16 cellular contexts compared by ENCODE assay signal in the genomic region with DNA sequence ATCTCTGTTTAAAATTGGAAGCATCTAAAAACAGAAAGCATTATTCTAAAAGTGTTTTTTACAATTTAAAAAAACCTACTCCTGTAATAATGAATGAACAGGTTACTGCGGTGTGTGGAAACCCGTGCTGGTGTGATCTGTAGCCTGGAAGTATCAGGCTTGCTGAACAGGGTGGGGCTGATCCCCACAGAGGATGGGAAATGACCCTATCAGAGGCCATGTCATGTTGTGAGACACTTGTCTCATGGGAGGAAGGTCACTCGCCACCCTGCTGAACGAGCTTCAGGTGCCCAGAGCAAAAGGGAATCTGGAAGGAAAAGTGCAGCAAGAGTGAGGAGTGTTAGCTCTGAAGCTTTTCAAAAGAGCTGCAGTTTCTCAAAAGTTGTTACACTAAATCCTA.
DNase-seq lines count a peak whose midpoint lies in the region; ATAC-seq, FAIRE-seq and TF ChIP-seq lines count a peak whose summit lies in the region.
"Had no signal": no experiment of that assay in that cellular context is flagged by ENCODE, and none has a peak within 500 bp of the region (broad histone marks: within the 10 kb centered on the region; RNA-seq: fewer than 3 reads in every experiment).

No MANE protein-coding gene starts in this region.

- H3K4me1 Mint-ChIP-seq in nephron progenitor cell: peaks cover 35% of the 10 kb centered on the region
- H3K4me1 Mint-ChIP-seq in glutamatergic neuron (ENCODE audit: low read depth, unreplicated experiment): peaks cover 21% of the 10 kb centered on the region

- CTCF ChIA-PET in GM12878 (lab: Yijun Ruan, JAX): interaction anchor here (1.4 to 1.7 kb wide), 2 partner anchors 11 to 46 kb away, joined by 3 to 7 read pairs; no protein-coding TSS in a partner anchor

- H3K4me3 Mint-ChIP-seq in nephron progenitor cell (no peak overlapping the region), glutamatergic neuron (ENCODE audit: unreplicated experiment) (no peak overlapping the region)
- H3K4me3 Mint-ChIP-seq: CD4-positive, CD25-positive, alpha-beta regulatory T cell; CD8-positive, alpha-beta T cell had no signal

- TF ChIP-seq EP300 in GM12878 (IDR thresholded peaks at IDR 0.05; ENCODE audit: borderline replicate concordance in 1 of 2, control insufficient read depth in 1 of 2, low read depth in 2 of 2, low read length in 2 of 2): no peak

- no peaks in the 10 kb centered on the region for H3K36me3 Mint-ChIP-seq in nephron progenitor cell (ENCODE audit: low read depth)
- H3K36me3 Mint-ChIP-seq in glutamatergic neuron (ENCODE audit: unreplicated experiment): no peaks in the 10 kb centered on the region
- H3K36me3 Mint-ChIP-seq: CD4-positive, CD25-positive, alpha-beta regulatory T cell; CD8-positive, alpha-beta T cell had no signal

- H3K9me3 Mint-ChIP-seq in nephron progenitor cell (peaks cover 2% of the 10 kb centered on the region), glutamatergic neuron (ENCODE audit: unreplicated experiment) (no peaks in the 10 kb centered on the region)

- DNase-seq in GM18507 (ENCODE audit: extremely low spot score, insufficient read length, low read depth): no peak
- no peak for DNase-seq in GM12878 (ENCODE audit: low read depth, low spot score)
- peak; percentile 25 for DNase-seq in islet precursor cell
- no peak for DNase-seq in nephron progenitor cell
- DNase-seq in NAMALWA (ENCODE audit: low spot score): no peak
- DNase-seq in glutamatergic neuron: no peak
- DNase-seq: Caco-2; CD4-positive, CD25-positive, alpha-beta regulatory T cell; CD8-positive, alpha-beta T cell; DMS153; DND-41; GOT3; H7; HCEC 1CT had no signal

- 52% methylated on average over 4 of the region's 4 CpGs for WGBS in GM12878 (ENCODE audit: insufficient coverage, insufficient replicate concordance, low lambda C conversion rate, missing lambda C conversion rate)

- no peaks in the 10 kb centered on the region for H3K36me3 ChIP-seq in GM12878 (ENCODE audit: control insufficient read depth in 2 of 2, insufficient read depth in 2 of 2, low read length in 1 of 2)
- H3K36me3 ChIP-seq: BLaER1 had no signal

- POLR2A ChIA-PET in GM12878 (lab: Charles Lee): no interaction called here

- TF ChIP-seq POLR2A in GM12878 (IDR thresholded peaks at IDR 0.05; ENCODE audit: low read depth, low read length): no peak

- no peaks in the 10 kb centered on the region for H4K20me1 ChIP-seq in GM12878 (ENCODE audit: control insufficient read depth, insufficient read depth)
- H4K20me1 ChIP-seq: BLaER1 had no signal

- H3K4me2 ChIP-seq in GM12878 (ENCODE audit: control insufficient read depth, insufficient read depth): no peak overlapping the region
- H3K4me2 ChIP-seq: BLaER1 had no signal

- H3K27ac Mint-ChIP-seq in nephron progenitor cell (no peak overlapping the region), glutamatergic neuron (ENCODE audit: unreplicated experiment) (no peak overlapping the region)
- H3K27ac Mint-ChIP-seq: CD4-positive, CD25-positive, alpha-beta regulatory T cell; CD8-positive, alpha-beta T cell had no signal

- H3K79me2 ChIP-seq in GM12878 (ENCODE audit: control insufficient read depth, insufficient read depth, low read length): no peaks in the 10 kb centered on the region

- H3K27me3 ChIP-seq in GM12878 (replicated peaks in 1 of 2; ENCODE audit: control insufficient read depth in 2 of 2, insufficient read depth in 2 of 2, low read length in 1 of 2): no peaks in the 10 kb centered on the region
- H3K27me3 ChIP-seq: BLaER1 had no signal

- no peak overlapping the region for H3K9ac ChIP-seq in GM12878 (ENCODE audit: control insufficient read depth, insufficient read depth, low read length)
- H3K9ac ChIP-seq: BLaER1 had no signal

- RAD21 ChIA-PET in GM12878 (lab: Charles Lee; ENCODE audit: unreplicated experiment): interaction anchor here (1.0 to 1.4 kb wide), 2 partner anchors 11 to 50 kb away, joined by 4 read pairs; no protein-coding TSS in a partner anchor

- intact Hi-C loops in GM12878 (cut with micrococcal nuclease; ENCODE audit: unreplicated experiment): no loop called here

- SMC1A ChIA-PET in GM12878 (lab: Charles Lee; ENCODE audit: uncharacterized antibody, unreplicated experiment): interaction anchor here (0.9 to 1.5 kb wide), 6 partner anchors 10 to 56 kb away, joined by 3 to 7 read pairs (median 5); no protein-coding TSS in a partner anchor

- no peak for TF ChIP-seq CTCF in GM12878 (IDR thresholded peaks at IDR 0.05 in 2 of 3, conservative IDR thresholded peaks at IDR 0.05 in 1 of 3; ENCODE audit: control insufficient read depth in 2 of 3, extremely low read depth in 1 of 3, insufficient read depth in 1 of 3, low read depth in 3 of 3, low read length in 3 of 3)
- no peak for TF ChIP-seq CTCF in nephron progenitor cell (IDR thresholded peaks at IDR 0.05)
- no peak for TF ChIP-seq CTCF in glutamatergic neuron (IDR thresholded peaks at IDR 0.05; ENCODE audit: partially characterized antibody, unreplicated experiment)

- no peak overlapping the region for H3K27ac ChIP-seq in GM12878 (ENCODE audit: control insufficient read depth, insufficient read depth)
- H3K27ac ChIP-seq: BLaER1, C4-2B had no signal

- peaks cover 8% of the 10 kb centered on the region for H3K4me1 ChIP-seq in GM12878 (ENCODE audit: control insufficient read depth, insufficient read depth, low read length)
- H3K4me1 ChIP-seq: BLaER1, Caco-2 had no signal

- no peaks in the 10 kb centered on the region for H3K9me3 ChIP-seq in GM12878 (replicated peaks; ENCODE audit: control insufficient read depth, insufficient read depth, low read length)
- H3K9me3 ChIP-seq: BLaER1, Caco-2 had no signal

- peak overlapping the region; percentile 62 for H2AFZ ChIP-seq in GM12878 (ENCODE audit: control insufficient read depth, low read depth, low read length)

- H3K4me3 ChIP-seq in GM12878: no peak overlapping the region
- H3K4me3 ChIP-seq: BLaER1 had no signal

- peak; percentile 53 for FAIRE-seq in GM18507 (lab: Jason Lieb, UNC)
- FAIRE-seq in GM12878 (lab: Jason Lieb, UNC): no peak

- no peak for TF ChIP-seq RAD21 in GM12878 (IDR thresholded peaks at IDR 0.05; ENCODE audit: insufficient read depth, low read depth, low read length)

- in situ Hi-C loops in GM12878 (cut with MboI): no loop called here

- no peak for ATAC-seq in GM12878
- ATAC-seq: CD8-positive, alpha-beta T cell had no signal

- BruUV-seq in GM12878 (replicated peaks; lab: Mats Ljungman, UMichigan): no TSS peak

- H3K27me3 Mint-ChIP-seq in nephron progenitor cell (ENCODE audit: low read depth, poor library complexity) (peaks cover 27% of the 10 kb centered on the region), glutamatergic neuron (ENCODE audit: unreplicated experiment) (peaks cover 7% of the 10 kb centered on the region)

TF ChIP-seq in GM12878, 131 proteins besides CTCF, POLR2A, EP300 and RAD21 (continues in another document):
- TF ChIP-seq RBBP5 (conservative IDR thresholded peaks at IDR 0.05): no peak
- TF ChIP-seq NR2F1 (conservative IDR thresholded peaks at IDR 0.05): no peak
- no peak for TF ChIP-seq TCF7 (IDR thresholded peaks at IDR 0.05; ENCODE audit: borderline replicate concordance)
- TF ChIP-seq, protein P1, sequence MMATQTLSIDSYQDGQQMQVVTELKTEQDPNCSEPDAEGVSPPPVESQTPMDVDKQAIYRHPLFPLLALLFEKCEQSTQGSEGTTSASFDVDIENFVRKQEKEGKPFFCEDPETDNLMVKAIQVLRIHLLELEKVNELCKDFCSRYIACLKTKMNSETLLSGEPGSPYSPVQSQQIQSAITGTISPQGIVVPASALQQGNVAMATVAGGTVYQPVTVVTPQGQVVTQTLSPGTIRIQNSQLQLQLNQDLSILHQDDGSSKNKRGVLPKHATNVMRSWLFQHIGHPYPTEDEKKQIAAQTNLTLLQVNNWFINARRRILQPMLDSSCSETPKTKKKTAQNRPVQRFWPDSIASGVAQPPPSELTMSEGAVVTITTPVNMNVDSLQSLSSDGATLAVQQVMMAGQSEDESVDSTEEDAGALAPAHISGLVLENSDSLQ (IDR thresholded peaks at IDR 0.05): no peak
- no peak for TF ChIP-seq YY1 (IDR thresholded peaks at IDR 0.05; ENCODE audit: low read depth, low read length)
- TF ChIP-seq WRNIP1 (IDR thresholded peaks at IDR 0.05; ENCODE audit: borderline replicate concordance, low read depth, low read length): no peak
- no peak for TF ChIP-seq CHD4 (IDR thresholded peaks at IDR 0.05)
- no peak for TF ChIP-seq GABPA (IDR thresholded peaks at IDR 0.05; ENCODE audit: low read depth)
- TF ChIP-seq FOXM1 (IDR thresholded peaks at IDR 0.05; ENCODE audit: low read depth, low read length): no peak
- TF ChIP-seq MTA2 (IDR thresholded peaks at IDR 0.05; ENCODE audit: low read depth): no peak
- TF ChIP-seq, protein P2, sequence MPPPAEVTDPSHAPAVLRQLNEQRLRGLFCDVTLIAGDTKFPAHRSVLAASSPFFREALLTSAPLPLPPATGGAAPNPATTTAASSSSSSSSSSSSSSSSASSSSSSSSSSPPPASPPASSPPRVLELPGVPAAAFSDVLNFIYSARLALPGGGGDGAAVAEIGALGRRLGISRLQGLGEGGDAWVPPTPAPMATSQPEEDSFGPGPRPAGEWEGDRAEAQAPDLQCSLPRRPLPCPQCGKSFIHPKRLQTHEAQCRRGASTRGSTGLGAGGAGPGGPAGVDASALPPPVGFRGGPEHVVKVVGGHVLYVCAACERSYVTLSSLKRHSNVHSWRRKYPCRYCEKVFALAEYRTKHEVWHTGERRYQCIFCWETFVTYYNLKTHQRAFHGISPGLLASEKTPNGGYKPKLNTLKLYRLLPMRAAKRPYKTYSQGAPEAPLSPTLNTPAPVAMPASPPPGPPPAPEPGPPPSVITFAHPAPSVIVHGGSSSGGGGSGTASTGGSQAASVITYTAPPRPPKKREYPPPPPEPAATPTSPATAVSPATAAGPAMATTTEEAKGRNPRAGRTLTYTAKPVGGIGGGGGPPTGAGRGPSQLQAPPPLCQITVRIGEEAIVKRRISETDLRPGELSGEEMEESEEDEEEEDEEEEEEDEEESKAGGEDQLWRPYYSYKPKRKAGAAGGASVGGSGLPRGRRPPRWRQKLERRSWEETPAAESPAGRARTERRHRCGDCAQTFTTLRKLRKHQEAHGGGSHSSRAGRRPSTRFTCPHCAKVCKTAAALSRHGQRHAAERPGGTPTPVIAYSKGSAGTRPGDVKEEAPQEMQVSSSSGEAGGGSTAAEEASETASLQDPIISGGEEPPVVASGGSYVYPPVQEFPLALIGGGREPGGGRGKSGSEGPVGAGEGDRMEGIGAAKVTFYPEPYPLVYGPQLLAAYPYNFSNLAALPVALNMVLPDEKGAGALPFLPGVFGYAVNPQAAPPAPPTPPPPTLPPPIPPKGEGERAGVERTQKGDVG (CRISPR knock-in tag; IDR thresholded peaks at IDR 0.05): no peak
- TF ChIP-seq ETV6 (conservative IDR thresholded peaks at IDR 0.05 in 1 of 2, IDR thresholded peaks at IDR 0.05 in 1 of 2; ENCODE audit: borderline replicate concordance in 1 of 2, low read depth in 1 of 2): no peak
- no peak for TF ChIP-seq BRCA1 (IDR thresholded peaks at IDR 0.05; ENCODE audit: low read depth, low read length)
